ENCODE assay signal across 16 cellular contexts in the genomic region with DNA sequence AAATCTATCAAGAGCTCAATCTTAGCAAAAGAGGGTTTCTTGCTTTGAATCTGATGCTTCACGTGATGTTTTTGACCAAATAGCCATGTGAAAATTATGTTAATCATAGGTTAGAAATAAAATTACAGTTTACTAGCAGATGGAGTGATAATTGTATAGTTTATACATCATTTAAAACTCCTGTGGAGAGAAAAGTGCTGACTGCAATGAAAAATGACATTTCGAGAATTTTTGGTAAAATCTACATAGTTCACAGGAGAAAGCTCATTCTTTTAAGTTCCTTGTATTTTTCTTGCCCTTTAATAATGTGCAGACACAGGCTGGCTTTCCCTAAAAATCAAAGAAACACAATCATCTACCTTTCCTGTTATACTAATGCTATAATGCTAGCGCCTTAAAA.
"Had no signal": no experiment of that assay in that cellular context is flagged by ENCODE, and none has a peak within 500 bp of the region (broad histone marks: within the 10 kb centered on the region; RNA-seq: fewer than 3 reads in every experiment).

No MANE protein-coding gene starts in this region.

- H3K9me3 ChIP-seq: colonic mucosa, esophagus muscularis mucosa, tibial artery had no signal

- H3K27ac Mint-ChIP-seq: activated naive CD4-positive, alpha-beta T cell treated with anti-CD3 and anti-CD28 coated beads, Interleukin-2, amount 10 ng/mL, durations not matched to agents 7 days and 5 days; activated T-helper 2 cell treated with anti-CD3 and anti-CD28 coated beads, Interferon-gamma antibody, Interleukin-2, Interleukin-4, amounts not matched to agents 10 μg/mL and 5 μg/mL and 100 μg/mL, durations not matched to agents 14 hours and 24 hours and 36 hours had no signal

- H3K36me3 ChIP-seq: adrenal gland, colonic mucosa, esophagus muscularis mucosa, tibial artery had no signal

- H3K4me1 Mint-ChIP-seq: activated naive CD4-positive, alpha-beta T cell treated with anti-CD3 and anti-CD28 coated beads, Interleukin-2, amount 10 ng/mL, durations not matched to agents 7 days and 5 days had no signal

- H3K4me3 Mint-ChIP-seq: activated naive CD4-positive, alpha-beta T cell treated with anti-CD3 and anti-CD28 coated beads, Interleukin-2, amount 10 ng/mL, durations not matched to agents 7 days and 5 days; nephron had no signal

- H3K4me3 ChIP-seq: adrenal gland, colonic mucosa, esophagus muscularis mucosa, tibial artery had no signal

- H3K27me3 Mint-ChIP-seq: activated naive CD4-positive, alpha-beta T cell treated with anti-CD3 and anti-CD28 coated beads, Interleukin-2, amount 10 ng/mL, durations not matched to agents 7 days and 5 days had no signal

- H3K27ac ChIP-seq: colonic mucosa, esophagus muscularis mucosa, tibial artery had no signal

- H3K27me3 ChIP-seq: adrenal gland, colonic mucosa, esophagus muscularis mucosa, tibial artery had no signal

- DNase-seq: activated CD4-positive, alpha-beta T cell treated with anti-CD3 and anti-CD28 coated beads, Interleukin-2, amount 50 U/mL, for 48 hours; activated CD8-positive, alpha-beta memory T cell treated with anti-CD3 and anti-CD28 coated beads, Interleukin-2, amount 50 U/mL, for 4 hours; activated naive CD4-positive, alpha-beta T cell treated with anti-CD3 and anti-CD28 coated beads, Interleukin-2, amount 10 ng/mL, durations not matched to agents 7 days and 5 days; central memory CD4-positive, alpha-beta T cell; colonic mucosa; glutamatergic neuron; mesendoderm; nucleus accumbens; stimulated activated CD4-positive, alpha-beta T cell treated with anti-CD3 and anti-CD28 coated beads, Interleukin-4, amount 100 ng/mL, for 1 hour; stimulated activated naive CD4-positive, alpha-beta T cell; SW 1271; tibial artery had no signal
